ENCODE assay signal across 8 cellular contexts in genomic region chr11:45859661-45860140, GRCh38. TPM values are rescaled to one million over a fixed set of nuclear protein-coding genes. Genes with fewer than 3 reads are reported as not detected.
DNase-seq lines count a peak whose midpoint lies in the region; ATAC-seq and TF ChIP-seq lines count a peak whose summit lies in the region.

No MANE protein-coding gene starts in this region.

- H3K23ac ChIP-seq in H9 (ENCODE audit: insufficient read length, low read depth, low read length): no peak overlapping the region

- H3K9me3 Mint-ChIP-seq in H9: no peaks in the 10 kb centered on the region
- H3K9me3 Mint-ChIP-seq in CD4-positive, alpha-beta memory T cell: no peaks in the 10 kb centered on the region

- H4K5ac ChIP-seq in H9 (ENCODE audit: insufficient read length, low read depth, low read length): no peak overlapping the region

- no peak overlapping the region; a peak in 2 of 7 replicates for H3K27ac Mint-ChIP-seq in H9
- H3K27ac Mint-ChIP-seq in CD4-positive, alpha-beta memory T cell: peak overlapping the region in 2 of 7 donors; percentile 13 to 62

- no peak for TF ChIP-seq CTCF in H9 (conservative IDR thresholded peaks at IDR 0.05)

- H2AFZ ChIP-seq in H9 (ENCODE audit: low read length): no peak overlapping the region

- no peak overlapping the region for H3K9ac ChIP-seq in H9 (ENCODE audit: extremely low read depth, insufficient read length, low read length)

- no peak overlapping the region for H2BK12ac ChIP-seq in H9 (ENCODE audit: insufficient read length, low read depth, low read length)

- POLR2A ChIA-PET in CD4-positive, alpha-beta memory T cell (lab: Charles Lee; ENCODE audit: partially characterized antibody): interaction anchor here (0.6 kb wide), 1 partner anchor 1354 kb away, joined by 3 read pairs; no protein-coding TSS in a partner anchor

- no peaks in the 10 kb centered on the region for H3K23me2 ChIP-seq in H9 (ENCODE audit: insufficient read length, low read depth, low read length, poor library complexity, severe bottlenecking)

- no peak overlapping the region for H2BK5ac ChIP-seq in H9 (ENCODE audit: insufficient read length, low read length)

- no peaks in the 10 kb centered on the region for H3K79me2 ChIP-seq in H9 (ENCODE audit: insufficient read depth, low read length)

- H3K36me3 Mint-ChIP-seq in H9 (ENCODE audit: insufficient read depth in 1 of 3, low read depth in 3 of 3): peaks cover 8 to 49% (median 48%) of the 10 kb centered on the region in 3 experiments; a peak in 6 of 7 replicates
- H3K36me3 Mint-ChIP-seq in CD4-positive, alpha-beta memory T cell: peaks cover 64 to 81% of the 10 kb centered on the region in 2 donors

- H3K4me1 Mint-ChIP-seq in H9: peaks cover 18 to 34% of the 10 kb centered on the region in 2 experiments
- peaks cover 0 to 9% (median 1%) of the 10 kb centered on the region in 4 donors for H3K4me1 Mint-ChIP-seq in CD4-positive, alpha-beta memory T cell

- peaks cover 4% of the 10 kb centered on the region for H3K4me1 ChIP-seq in H9 (ENCODE audit: insufficient read depth, low read length)
- H3K4me1 ChIP-seq in CD4-positive, alpha-beta memory T cell (ENCODE audit: insufficient read depth, low read length): no peaks in the 10 kb centered on the region

- H3K27me3 ChIP-seq in H9 (ENCODE audit: insufficient read depth, low read length): no peaks in the 10 kb centered on the region
- H3K27me3 ChIP-seq in CD4-positive, alpha-beta memory T cell (ENCODE audit: insufficient read depth, low read length): no peaks in the 10 kb centered on the region

- no peaks in the 10 kb centered on the region for H4K20me1 ChIP-seq in H9 (ENCODE audit: control insufficient read depth, insufficient read depth, insufficient read length)

- H3T11ph ChIP-seq in H9 (ENCODE audit: low read length): no peak overlapping the region

- H2BK15ac ChIP-seq in H9 (ENCODE audit: low read depth, low read length): no peak overlapping the region

- no CpG with 5 or more reads among the region's 12 CpGs for WGBS in H9 (ENCODE audit: extremely low coverage, insufficient read length, low lambda C conversion rate)

- H4K8ac ChIP-seq in H9 (replicated peaks; ENCODE audit: insufficient read length, low read depth, low read length): no peak overlapping the region

- H3K4me3 ChIP-seq in CD4-positive, alpha-beta memory T cell (ENCODE audit: low read length in 2 of 2): no peak overlapping the region

- H3K4me3 Mint-ChIP-seq in H9: no peak overlapping the region
- H3K4me3 Mint-ChIP-seq in CD4-positive, alpha-beta memory T cell: no peak overlapping the region

- ATAC-seq in left ventricle myocardium superior: peak; percentile 81
- ATAC-seq in sciatic nerve: peak; percentile 91
- ATAC-seq in HG02571 (IDR thresholded peaks at IDR 0.05; ENCODE audit: unreplicated experiment): no peak
- ATAC-seq in GM18519 (IDR thresholded peaks at IDR 0.05; ENCODE audit: low FRiP score, unreplicated experiment): no peak
- no peak for ATAC-seq in HG02840 (IDR thresholded peaks at IDR 0.05; ENCODE audit: low FRiP score, unreplicated experiment)

- no peak overlapping the region for H2BK120ac ChIP-seq in H9 (ENCODE audit: low read depth, low read length, poor library complexity, severe bottlenecking)

- intact Hi-C loops in left ventricle myocardium superior (cut with micrococcal nuclease) (no loop called here), sciatic nerve (cut with DNase I) (no loop called here)
- intact Hi-C loops in CD4-positive, alpha-beta memory T cell (cut with micrococcal nuclease): no loop called here

- peaks cover 89% of the 10 kb centered on the region for H3K36me3 ChIP-seq in CD4-positive, alpha-beta memory T cell (ENCODE audit: insufficient read depth, low read length)

- CTCF ChIA-PET in CD4-positive, alpha-beta memory T cell (lab: Charles Lee; ENCODE audit: partially characterized antibody): interaction anchor here (1.4 kb wide), 1 partner anchor 88 kb away, joined by 4 read pairs; no protein-coding TSS in a partner anchor

- DNase-seq in H9 (peak; percentile 68), left ventricle myocardium superior (peak; percentile 96), sciatic nerve (ENCODE audit: low spot score) (peak; percentile 94)
- DNase-seq in CD4-positive, alpha-beta memory T cell: no peak

- H3K4me2 ChIP-seq in H9 (ENCODE audit: insufficient read depth, insufficient read length, low read length): no peak overlapping the region

- no peak overlapping the region for H3K14ac ChIP-seq in H9 (ENCODE audit: insufficient read depth, low read length)

- no peaks in the 10 kb centered on the region for H3K9me3 ChIP-seq in H9 (ENCODE audit: control insufficient read depth, low read depth, low read length)
- no peaks in the 10 kb centered on the region for H3K9me3 ChIP-seq in CD4-positive, alpha-beta memory T cell (ENCODE audit: control insufficient read depth in 1 of 2, low read length in 2 of 2)

- H2BK20ac ChIP-seq in H9 (ENCODE audit: low read depth, low read length, poor library complexity, severe bottlenecking): no peak overlapping the region

- H3K56ac ChIP-seq in H9 (ENCODE audit: insufficient read length, low read depth, low read length): no peak overlapping the region

- H3K27ac ChIP-seq in H9 (ENCODE audit: insufficient read length, low read depth, low read length) (no peak overlapping the region), angular gyrus (ENCODE audit: low read depth, low read length) (peak overlapping the region; percentile 80)
- H3K27ac ChIP-seq in CD4-positive, alpha-beta memory T cell (ENCODE audit: low read depth, low read length): no peak overlapping the region

- no peaks in the 10 kb centered on the region for H3K79me1 ChIP-seq in H9 (ENCODE audit: insufficient read depth, low read depth, low read length, poor library complexity, severe bottlenecking)

- no peak overlapping the region for H3K4ac ChIP-seq in H9 (ENCODE audit: low read depth, low read length)

- H3K27me3 Mint-ChIP-seq in H9 (ENCODE audit: low read depth): no peaks in the 10 kb centered on the region
- no peaks in the 10 kb centered on the region for H3K27me3 Mint-ChIP-seq in CD4-positive, alpha-beta memory T cell

- H4K91ac ChIP-seq in H9 (ENCODE audit: insufficient read length, low read depth, low read length): no peak overlapping the region

- H3K18ac ChIP-seq in H9 (ENCODE audit: insufficient read length, low read depth, low read length): no peak overlapping the region

- no peak overlapping the region for H2AK5ac ChIP-seq in H9 (ENCODE audit: insufficient read length, low read length)

RNA-seq across cellular contexts. Expression of gene CRY2, which starts 12.4 kb away (rescaled TPM):
- total RNA-seq in H9 (2021): 14.4 and 14.5 TPM in 2 replicates
- 90.1 TPM for total RNA-seq in left ventricle myocardium superior
- 74.2 TPM for total RNA-seq in sciatic nerve
- 10 to 100 TPM; 66.0 to 67.4 TPM for total RNA-seq in CD4-positive, alpha-beta memory T cell
- 10 to 100 TPM; 22.6 to 28.9 TPM for polyA plus RNA-seq in CD4-positive, alpha-beta memory T cell

RNA-seq across cellular contexts. Expression of gene MAPK8IP1, which starts 25.8 kb away (rescaled TPM):
- total RNA-seq in H9 (2021) (30.1 and 30.2 TPM in 2 replicates), left ventricle myocardium superior (4.4 TPM), sciatic nerve (285 TPM)
- under 1 TPM; 0.73 to 0.86 TPM for total RNA-seq in CD4-positive, alpha-beta memory T cell
- polyA plus RNA-seq in CD4-positive, alpha-beta memory T cell: under 1 TPM; 0.06 to 0.08 TPM

RNA-seq across cellular contexts. Expression of gene FREY1, which starts 47.4 kb away (rescaled TPM):
- total RNA-seq in H9 (2021) (2.1 and 2.2 TPM in 2 replicates), left ventricle myocardium superior (0.52 TPM), sciatic nerve (not detected)
- 1 to 10 TPM; 4.5 to 4.8 TPM for total RNA-seq in CD4-positive, alpha-beta memory T cell
- not detected for polyA plus RNA-seq in CD4-positive, alpha-beta memory T cell

RNA-seq across cellular contexts. Expression of gene SLC35C1, which starts 54.8 kb away (rescaled TPM):
- 8.9 and 10.4 TPM in 2 replicates for total RNA-seq in H9 (2021)
- 5.1 TPM for total RNA-seq in left ventricle myocardium superior
- total RNA-seq in sciatic nerve: 12.0 TPM
- 10 to 100 TPM; 20.3 to 21.5 TPM for total RNA-seq in CD4-positive, alpha-beta memory T cell
- 10 to 100 TPM; 18.6 to 19.9 TPM for polyA plus RNA-seq in CD4-positive, alpha-beta memory T cell

RNA-seq across cellular contexts. Expression of gene PEX16, which starts 58.0 kb away (rescaled TPM):
- 28.6 and 30.8 TPM in 2 replicates for total RNA-seq in H9 (2021)
- total RNA-seq in left ventricle myocardium superior: 8.6 TPM
- total RNA-seq in sciatic nerve: 19.0 TPM
- 10 to 100 TPM; 53.0 to 62.7 TPM for total RNA-seq in CD4-positive, alpha-beta memory T cell
- polyA plus RNA-seq in CD4-positive, alpha-beta memory T cell: 10 to 100 TPM; 49.6 to 71.5 TPM

Comparison
In these comparisons a context has a peak if more than half of its experiments do, and no peak if none do; other contexts are left out.
1. DNase-seq: peak in H9 (single experiment), left ventricle myocardium superior (single experiment) and sciatic nerve (single experiment); none in CD4-positive, alpha-beta memory T cell (0 of 5).
2. ATAC-seq: peak in left ventricle myocardium superior (single experiment) and sciatic nerve (single experiment); none in HG02571 (single experiment), GM18519 (single experiment) and HG02840 (single experiment).